In the genomic region with DNA sequence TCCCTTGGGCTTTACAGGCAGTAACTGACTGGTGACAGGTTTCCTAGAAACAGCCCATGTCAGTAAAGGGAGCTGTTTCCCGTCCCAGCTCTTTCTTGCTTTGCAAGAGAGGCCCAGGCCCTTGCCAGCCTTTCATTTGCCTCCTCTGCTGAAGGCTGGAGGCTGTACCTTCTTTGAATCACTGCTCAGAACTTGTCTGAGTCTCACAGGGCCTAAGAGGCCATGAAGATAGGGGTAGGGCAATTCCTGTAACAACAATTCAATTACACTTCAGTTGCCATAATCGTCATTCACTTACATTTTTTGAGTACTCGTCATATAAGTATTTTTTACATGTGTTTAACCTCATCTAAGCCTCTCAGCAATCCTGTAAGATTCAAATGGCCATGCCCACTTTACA, we compare ENCODE assay signal across 2 cellular contexts.
TF ChIP-seq lines count a peak whose summit lies in the region.

No MANE protein-coding gene starts in this region.

TF ChIP-seq in GM12878, 131 proteins besides CTCF, POLR2A, EP300 and RAD21 (continues in another document):
- TF ChIP-seq RCOR1 (conservative IDR thresholded peaks at IDR 0.05; ENCODE audit: low read depth, low read length) (no peak), LARP7 (IDR thresholded peaks at IDR 0.05) (no peak), SRF (IDR thresholded peaks at IDR 0.05; ENCODE audit: low read depth in 2 of 2, low read length in 2 of 2) (no peak), MTA3 (IDR thresholded peaks at IDR 0.05; ENCODE audit: borderline replicate concordance, low read length) (no peak), NBN (IDR thresholded peaks at IDR 0.05) (no peak), POLR2AphosphoS2 (IDR thresholded peaks at IDR 0.05; ENCODE audit: low read depth, low read length) (no peak), KLF5 (IDR thresholded peaks at IDR 0.05; ENCODE audit: partially characterized antibody) (no peak), WRNIP1 (IDR thresholded peaks at IDR 0.05; ENCODE audit: borderline replicate concordance, low read depth, low read length) (no peak), YY1 (IDR thresholded peaks at IDR 0.05; ENCODE audit: low read depth, low read length) (no peak), SUPT20H (IDR thresholded peaks at IDR 0.05; ENCODE audit: borderline replicate concordance, control insufficient read depth, low read depth, low read length) (no peak), SREBF1 (IDR thresholded peaks at IDR 0.05; ENCODE audit: low read length) (no peak)
- TF ChIP-seq, protein P1, sequence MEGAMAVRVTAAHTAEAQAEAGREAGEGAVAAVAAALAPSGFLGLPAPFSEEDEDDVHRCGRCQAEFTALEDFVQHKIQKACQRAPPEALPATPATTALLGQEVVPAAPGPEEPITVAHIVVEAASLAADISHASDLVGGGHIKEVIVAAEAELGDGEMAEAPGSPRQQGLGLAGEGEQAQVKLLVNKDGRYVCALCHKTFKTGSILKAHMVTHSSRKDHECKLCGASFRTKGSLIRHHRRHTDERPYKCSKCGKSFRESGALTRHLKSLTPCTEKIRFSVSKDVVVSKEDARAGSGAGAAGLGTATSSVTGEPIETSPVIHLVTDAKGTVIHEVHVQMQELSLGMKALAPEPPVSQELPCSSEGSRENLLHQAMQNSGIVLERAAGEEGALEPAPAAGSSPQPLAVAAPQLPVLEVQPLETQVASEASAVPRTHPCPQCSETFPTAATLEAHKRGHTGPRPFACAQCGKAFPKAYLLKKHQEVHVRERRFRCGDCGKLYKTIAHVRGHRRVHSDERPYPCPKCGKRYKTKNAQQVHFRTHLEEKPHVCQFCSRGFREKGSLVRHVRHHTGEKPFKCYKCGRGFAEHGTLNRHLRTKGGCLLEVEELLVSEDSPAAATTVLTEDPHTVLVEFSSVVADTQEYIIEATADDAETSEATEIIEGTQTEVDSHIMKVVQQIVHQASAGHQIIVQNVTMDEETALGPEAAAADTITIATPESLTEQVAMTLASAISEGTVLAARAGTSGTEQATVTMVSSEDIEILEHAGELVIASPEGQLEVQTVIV (IDR thresholded peaks at IDR 0.05; ENCODE audit: borderline replicate concordance, partially characterized antibody): no peak
- TF ChIP-seq, protein P2, sequence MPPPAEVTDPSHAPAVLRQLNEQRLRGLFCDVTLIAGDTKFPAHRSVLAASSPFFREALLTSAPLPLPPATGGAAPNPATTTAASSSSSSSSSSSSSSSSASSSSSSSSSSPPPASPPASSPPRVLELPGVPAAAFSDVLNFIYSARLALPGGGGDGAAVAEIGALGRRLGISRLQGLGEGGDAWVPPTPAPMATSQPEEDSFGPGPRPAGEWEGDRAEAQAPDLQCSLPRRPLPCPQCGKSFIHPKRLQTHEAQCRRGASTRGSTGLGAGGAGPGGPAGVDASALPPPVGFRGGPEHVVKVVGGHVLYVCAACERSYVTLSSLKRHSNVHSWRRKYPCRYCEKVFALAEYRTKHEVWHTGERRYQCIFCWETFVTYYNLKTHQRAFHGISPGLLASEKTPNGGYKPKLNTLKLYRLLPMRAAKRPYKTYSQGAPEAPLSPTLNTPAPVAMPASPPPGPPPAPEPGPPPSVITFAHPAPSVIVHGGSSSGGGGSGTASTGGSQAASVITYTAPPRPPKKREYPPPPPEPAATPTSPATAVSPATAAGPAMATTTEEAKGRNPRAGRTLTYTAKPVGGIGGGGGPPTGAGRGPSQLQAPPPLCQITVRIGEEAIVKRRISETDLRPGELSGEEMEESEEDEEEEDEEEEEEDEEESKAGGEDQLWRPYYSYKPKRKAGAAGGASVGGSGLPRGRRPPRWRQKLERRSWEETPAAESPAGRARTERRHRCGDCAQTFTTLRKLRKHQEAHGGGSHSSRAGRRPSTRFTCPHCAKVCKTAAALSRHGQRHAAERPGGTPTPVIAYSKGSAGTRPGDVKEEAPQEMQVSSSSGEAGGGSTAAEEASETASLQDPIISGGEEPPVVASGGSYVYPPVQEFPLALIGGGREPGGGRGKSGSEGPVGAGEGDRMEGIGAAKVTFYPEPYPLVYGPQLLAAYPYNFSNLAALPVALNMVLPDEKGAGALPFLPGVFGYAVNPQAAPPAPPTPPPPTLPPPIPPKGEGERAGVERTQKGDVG (CRISPR knock-in tag; IDR thresholded peaks at IDR 0.05): no peak
- TF ChIP-seq, protein P3, sequence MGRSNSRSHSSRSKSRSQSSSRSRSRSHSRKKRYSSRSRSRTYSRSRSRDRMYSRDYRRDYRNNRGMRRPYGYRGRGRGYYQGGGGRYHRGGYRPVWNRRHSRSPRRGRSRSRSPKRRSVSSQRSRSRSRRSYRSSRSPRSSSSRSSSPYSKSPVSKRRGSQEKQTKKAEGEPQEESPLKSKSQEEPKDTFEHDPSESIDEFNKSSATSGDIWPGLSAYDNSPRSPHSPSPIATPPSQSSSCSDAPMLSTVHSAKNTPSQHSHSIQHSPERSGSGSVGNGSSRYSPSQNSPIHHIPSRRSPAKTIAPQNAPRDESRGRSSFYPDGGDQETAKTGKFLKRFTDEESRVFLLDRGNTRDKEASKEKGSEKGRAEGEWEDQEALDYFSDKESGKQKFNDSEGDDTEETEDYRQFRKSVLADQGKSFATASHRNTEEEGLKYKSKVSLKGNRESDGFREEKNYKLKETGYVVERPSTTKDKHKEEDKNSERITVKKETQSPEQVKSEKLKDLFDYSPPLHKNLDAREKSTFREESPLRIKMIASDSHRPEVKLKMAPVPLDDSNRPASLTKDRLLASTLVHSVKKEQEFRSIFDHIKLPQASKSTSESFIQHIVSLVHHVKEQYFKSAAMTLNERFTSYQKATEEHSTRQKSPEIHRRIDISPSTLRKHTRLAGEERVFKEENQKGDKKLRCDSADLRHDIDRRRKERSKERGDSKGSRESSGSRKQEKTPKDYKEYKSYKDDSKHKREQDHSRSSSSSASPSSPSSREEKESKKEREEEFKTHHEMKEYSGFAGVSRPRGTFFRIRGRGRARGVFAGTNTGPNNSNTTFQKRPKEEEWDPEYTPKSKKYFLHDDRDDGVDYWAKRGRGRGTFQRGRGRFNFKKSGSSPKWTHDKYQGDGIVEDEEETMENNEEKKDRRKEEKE (IDR thresholded peaks at IDR 0.05): no peak
- TF ChIP-seq, protein P4, sequence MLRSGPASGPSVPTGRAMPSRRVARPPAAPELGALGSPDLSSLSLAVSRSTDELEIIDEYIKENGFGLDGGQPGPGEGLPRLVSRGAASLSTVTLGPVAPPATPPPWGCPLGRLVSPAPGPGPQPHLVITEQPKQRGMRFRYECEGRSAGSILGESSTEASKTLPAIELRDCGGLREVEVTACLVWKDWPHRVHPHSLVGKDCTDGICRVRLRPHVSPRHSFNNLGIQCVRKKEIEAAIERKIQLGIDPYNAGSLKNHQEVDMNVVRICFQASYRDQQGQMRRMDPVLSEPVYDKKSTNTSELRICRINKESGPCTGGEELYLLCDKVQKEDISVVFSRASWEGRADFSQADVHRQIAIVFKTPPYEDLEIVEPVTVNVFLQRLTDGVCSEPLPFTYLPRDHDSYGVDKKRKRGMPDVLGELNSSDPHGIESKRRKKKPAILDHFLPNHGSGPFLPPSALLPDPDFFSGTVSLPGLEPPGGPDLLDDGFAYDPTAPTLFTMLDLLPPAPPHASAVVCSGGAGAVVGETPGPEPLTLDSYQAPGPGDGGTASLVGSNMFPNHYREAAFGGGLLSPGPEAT (IDR thresholded peaks at IDR 0.05; ENCODE audit: low read depth): no peak

TF ChIP-seq in neural cell, 6 proteins besides CTCF, POLR2A, EP300 and RAD21:
- TF ChIP-seq MXI1 (conservative IDR thresholded peaks at IDR 0.05; ENCODE audit: poor library complexity, severe bottlenecking): no peak
- TF ChIP-seq EZH2 (IDR thresholded peaks at IDR 0.05; ENCODE audit: borderline replicate concordance, insufficient read depth, low read length, poor library complexity, severe bottlenecking): no peak
- TF ChIP-seq TAF1 (IDR thresholded peaks at IDR 0.05; ENCODE audit: low read depth): no peak
- peak; percentile 14 for TF ChIP-seq POLR2AphosphoS5 (IDR thresholded peaks at IDR 0.05)
